1 cellular context compared by ENCODE assay signal in genomic region chr11:110069158-110069737, GRCh38.
A peak's percentile ranks its signal among the peaks of the same experiment; 100 is the strongest.
TF ChIP-seq lines count a peak whose summit lies in the region.

No MANE protein-coding gene starts in this region.

TF ChIP-seq in K562, 482 proteins besides CTCF, POLR2A, EP300 and RAD21 (continued from another document and continues in another):
- TF ChIP-seq, protein P1, sequence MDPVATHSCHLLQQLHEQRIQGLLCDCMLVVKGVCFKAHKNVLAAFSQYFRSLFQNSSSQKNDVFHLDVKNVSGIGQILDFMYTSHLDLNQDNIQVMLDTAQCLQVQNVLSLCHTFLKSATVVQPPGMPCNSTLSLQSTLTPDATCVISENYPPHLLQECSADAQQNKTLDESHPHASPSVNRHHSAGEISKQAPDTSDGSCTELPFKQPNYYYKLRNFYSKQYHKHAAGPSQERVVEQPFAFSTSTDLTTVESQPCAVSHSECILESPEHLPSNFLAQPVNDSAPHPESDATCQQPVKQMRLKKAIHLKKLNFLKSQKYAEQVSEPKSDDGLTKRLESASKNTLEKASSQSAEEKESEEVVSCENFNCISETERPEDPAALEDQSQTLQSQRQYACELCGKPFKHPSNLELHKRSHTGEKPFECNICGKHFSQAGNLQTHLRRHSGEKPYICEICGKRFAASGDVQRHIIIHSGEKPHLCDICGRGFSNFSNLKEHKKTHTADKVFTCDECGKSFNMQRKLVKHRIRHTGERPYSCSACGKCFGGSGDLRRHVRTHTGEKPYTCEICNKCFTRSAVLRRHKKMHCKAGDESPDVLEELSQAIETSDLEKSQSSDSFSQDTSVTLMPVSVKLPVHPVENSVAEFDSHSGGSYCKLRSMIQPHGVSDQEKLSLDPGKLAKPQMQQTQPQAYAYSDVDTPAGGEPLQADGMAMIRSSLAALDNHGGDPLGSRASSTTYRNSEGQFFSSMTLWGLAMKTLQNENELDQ (CRISPR knock-in tag; IDR thresholded peaks at IDR 0.05; ENCODE audit: borderline replicate concordance), result no peak
- TF ChIP-seq MAZ (CRISPR knock-in tag; conservative IDR thresholded peaks at IDR 0.05 in 1 of 2, IDR thresholded peaks at IDR 0.05 in 1 of 2) (peak in 1 of 2 experiments; percentile 15; a peak in 2 of 4 replicates), ZNF57 (CRISPR knock-in tag; IDR thresholded peaks at IDR 0.05) (no peak), LARP7 (IDR thresholded peaks at IDR 0.05) (no peak), POLR3G (IDR thresholded peaks at IDR 0.05; ENCODE audit: extremely low read depth, insufficient read length, insufficient replicate concordance) (no peak), XRCC4 (IDR thresholded peaks at IDR 0.05; ENCODE audit: extremely low read depth, insufficient read depth, insufficient read length) (no peak), CHD4 (IDR thresholded peaks at IDR 0.05; ENCODE audit: insufficient read depth, insufficient replicate concordance, low read depth, low read length, poor library complexity, severe bottlenecking) (no peak), RHOXF2B (CRISPR knock-in tag; conservative IDR thresholded peaks at IDR 0.05) (no peak), ZBTB26 (CRISPR knock-in tag; IDR thresholded peaks at IDR 0.05) (no peak), MXI1 (IDR thresholded peaks at IDR 0.05; ENCODE audit: low read depth, low read length) (no peak), NONO (IDR thresholded peaks at IDR 0.05; ENCODE audit: low read depth in 2 of 2, low read length in 1 of 2) (no peak), PHF20 (IDR thresholded peaks at IDR 0.05; ENCODE audit: partially characterized antibody) (no peak), PHB2 (IDR thresholded peaks at IDR 0.05; ENCODE audit: low read depth) (no peak), E2F5 (CRISPR knock-in tag; IDR thresholded peaks at IDR 0.05) (no peak), CHD1 (IDR thresholded peaks at IDR 0.05; ENCODE audit: low read length) (no peak), BACH1 (tag; IDR thresholded peaks at IDR 0.05) (peak; percentile 16; the same call in 1 of the 2 replicates), IRF2 (CRISPR knock-in tag; IDR thresholded peaks at IDR 0.05) (no peak), SMAD3 (CRISPR knock-in tag; conservative IDR thresholded peaks at IDR 0.05) (no peak), ZNF696 (CRISPR knock-in tag; conservative IDR thresholded peaks at IDR 0.05) (no peak), CXXC5 (CRISPR knock-in tag; IDR thresholded peaks at IDR 0.05) (0 out of 2 replicates have a peak, but pooled peaks have one; percentile 28), KLF1 (tag; IDR thresholded peaks at IDR 0.05) (no peak), NCOA2 (IDR thresholded peaks at IDR 0.05; ENCODE audit: partially characterized antibody in 2 of 2) (no peak), U2AF2 (optimal IDR thresholded peaks at IDR 0.05; ENCODE audit: low read depth, low read length) (no peak), EWSR1 (IDR thresholded peaks at IDR 0.05; ENCODE audit: borderline replicate concordance, low read depth, partially characterized antibody) (no peak), NFYB (IDR thresholded peaks at IDR 0.05; ENCODE audit: extremely low read depth, insufficient read length) (no peak), ZNF511 (CRISPR knock-in tag; IDR thresholded peaks at IDR 0.05) (no peak), E2F8 (IDR thresholded peaks at IDR 0.05; ENCODE audit: low read depth, partially characterized antibody) (no peak), RB1 (IDR thresholded peaks at IDR 0.05; ENCODE audit: low read depth) (no peak), ZBTB34 (CRISPR knock-in tag; IDR thresholded peaks at IDR 0.05) (no peak), NR2C1 (IDR thresholded peaks at IDR 0.05) (no peak), NR2C1 (tag; IDR thresholded peaks at IDR 0.05) (no peak), OTX1 (CRISPR knock-in tag; IDR thresholded peaks at IDR 0.05) (0 out of 2 replicates have a peak, but pooled peaks have one; percentile 27), POLR3A (IDR thresholded peaks at IDR 0.05; ENCODE audit: borderline replicate concordance, extremely low read depth, insufficient read depth, insufficient read length) (no peak), GATA2 (CRISPR knock-in tag; IDR thresholded peaks at IDR 0.05) (no peak), ZNF224 (CRISPR knock-in tag; IDR thresholded peaks at IDR 0.05) (no peak), ZKSCAN8 (CRISPR knock-in tag; IDR thresholded peaks at IDR 0.05) (peak; percentile 77; the same call in 1 of the 2 replicates), SP2 (IDR thresholded peaks at IDR 0.05; ENCODE audit: extremely low read depth, low read depth, low read length, poor library complexity, severe bottlenecking) (no peak), ZFP30 (CRISPR knock-in tag; IDR thresholded peaks at IDR 0.05; ENCODE audit: borderline replicate concordance) (no peak), RNF2 (IDR thresholded peaks at IDR 0.05) (peak; percentile 61; the same call in 1 of the 2 replicates), ZNF316 (IDR thresholded peaks at IDR 0.05) (no peak)
- TF ChIP-seq, protein P2, sequence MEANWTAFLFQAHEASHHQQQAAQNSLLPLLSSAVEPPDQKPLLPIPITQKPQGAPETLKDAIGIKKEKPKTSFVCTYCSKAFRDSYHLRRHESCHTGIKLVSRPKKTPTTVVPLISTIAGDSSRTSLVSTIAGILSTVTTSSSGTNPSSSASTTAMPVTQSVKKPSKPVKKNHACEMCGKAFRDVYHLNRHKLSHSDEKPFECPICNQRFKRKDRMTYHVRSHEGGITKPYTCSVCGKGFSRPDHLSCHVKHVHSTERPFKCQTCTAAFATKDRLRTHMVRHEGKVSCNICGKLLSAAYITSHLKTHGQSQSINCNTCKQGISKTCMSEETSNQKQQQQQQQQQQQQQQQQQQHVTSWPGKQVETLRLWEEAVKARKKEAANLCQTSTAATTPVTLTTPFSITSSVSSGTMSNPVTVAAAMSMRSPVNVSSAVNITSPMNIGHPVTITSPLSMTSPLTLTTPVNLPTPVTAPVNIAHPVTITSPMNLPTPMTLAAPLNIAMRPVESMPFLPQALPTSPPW (CRISPR knock-in tag; IDR thresholded peaks at IDR 0.05), result no peak
- TF ChIP-seq, protein P3, sequence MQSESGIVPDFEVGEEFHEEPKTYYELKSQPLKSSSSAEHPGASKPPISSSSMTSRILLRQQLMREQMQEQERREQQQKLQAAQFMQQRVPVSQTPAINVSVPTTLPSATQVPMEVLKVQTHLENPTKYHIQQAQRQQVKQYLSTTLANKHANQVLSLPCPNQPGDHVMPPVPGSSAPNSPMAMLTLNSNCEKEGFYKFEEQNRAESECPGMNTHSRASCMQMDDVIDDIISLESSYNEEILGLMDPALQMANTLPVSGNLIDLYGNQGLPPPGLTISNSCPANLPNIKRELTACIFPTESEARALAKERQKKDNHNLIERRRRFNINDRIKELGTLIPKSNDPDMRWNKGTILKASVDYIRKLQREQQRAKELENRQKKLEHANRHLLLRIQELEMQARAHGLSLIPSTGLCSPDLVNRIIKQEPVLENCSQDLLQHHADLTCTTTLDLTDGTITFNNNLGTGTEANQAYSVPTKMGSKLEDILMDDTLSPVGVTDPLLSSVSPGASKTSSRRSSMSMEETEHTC (IDR thresholded peaks at IDR 0.05), result no peak
- TF ChIP-seq, protein P4, sequence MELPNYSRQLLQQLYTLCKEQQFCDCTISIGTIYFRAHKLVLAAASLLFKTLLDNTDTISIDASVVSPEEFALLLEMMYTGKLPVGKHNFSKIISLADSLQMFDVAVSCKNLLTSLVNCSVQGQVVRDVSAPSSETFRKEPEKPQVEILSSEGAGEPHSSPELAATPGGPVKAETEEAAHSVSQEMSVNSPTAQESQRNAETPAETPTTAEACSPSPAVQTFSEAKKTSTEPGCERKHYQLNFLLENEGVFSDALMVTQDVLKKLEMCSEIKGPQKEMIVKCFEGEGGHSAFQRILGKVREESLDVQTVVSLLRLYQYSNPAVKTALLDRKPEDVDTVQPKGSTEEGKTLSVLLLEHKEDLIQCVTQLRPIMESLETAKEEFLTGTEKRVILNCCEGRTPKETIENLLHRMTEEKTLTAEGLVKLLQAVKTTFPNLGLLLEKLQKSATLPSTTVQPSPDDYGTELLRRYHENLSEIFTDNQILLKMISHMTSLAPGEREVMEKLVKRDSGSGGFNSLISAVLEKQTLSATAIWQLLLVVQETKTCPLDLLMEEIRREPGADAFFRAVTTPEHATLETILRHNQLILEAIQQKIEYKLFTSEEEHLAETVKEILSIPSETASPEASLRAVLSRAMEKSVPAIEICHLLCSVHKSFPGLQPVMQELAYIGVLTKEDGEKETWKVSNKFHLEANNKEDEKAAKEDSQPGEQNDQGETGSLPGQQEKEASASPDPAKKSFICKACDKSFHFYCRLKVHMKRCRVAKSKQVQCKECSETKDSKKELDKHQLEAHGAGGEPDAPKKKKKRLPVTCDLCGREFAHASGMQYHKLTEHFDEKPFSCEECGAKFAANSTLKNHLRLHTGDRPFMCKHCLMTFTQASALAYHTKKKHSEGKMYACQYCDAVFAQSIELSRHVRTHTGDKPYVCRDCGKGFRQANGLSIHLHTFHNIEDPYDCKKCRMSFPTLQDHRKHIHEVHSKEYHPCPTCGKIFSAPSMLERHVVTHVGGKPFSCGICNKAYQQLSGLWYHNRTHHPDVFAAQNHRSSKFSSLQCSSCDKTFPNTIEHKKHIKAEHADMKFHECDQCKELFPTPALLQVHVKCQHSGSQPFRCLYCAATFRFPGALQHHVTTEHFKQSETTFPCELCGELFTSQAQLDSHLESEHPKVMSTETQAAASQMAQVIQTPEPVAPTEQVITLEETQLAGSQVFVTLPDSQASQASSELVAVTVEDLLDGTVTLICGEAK (IDR thresholded peaks at IDR 0.05), result no peak
- TF ChIP-seq, protein P4 (CRISPR knock-in tag; IDR thresholded peaks at IDR 0.05), result no peak
